2 cellular contexts compared by ENCODE assay signal in the genomic region with DNA sequence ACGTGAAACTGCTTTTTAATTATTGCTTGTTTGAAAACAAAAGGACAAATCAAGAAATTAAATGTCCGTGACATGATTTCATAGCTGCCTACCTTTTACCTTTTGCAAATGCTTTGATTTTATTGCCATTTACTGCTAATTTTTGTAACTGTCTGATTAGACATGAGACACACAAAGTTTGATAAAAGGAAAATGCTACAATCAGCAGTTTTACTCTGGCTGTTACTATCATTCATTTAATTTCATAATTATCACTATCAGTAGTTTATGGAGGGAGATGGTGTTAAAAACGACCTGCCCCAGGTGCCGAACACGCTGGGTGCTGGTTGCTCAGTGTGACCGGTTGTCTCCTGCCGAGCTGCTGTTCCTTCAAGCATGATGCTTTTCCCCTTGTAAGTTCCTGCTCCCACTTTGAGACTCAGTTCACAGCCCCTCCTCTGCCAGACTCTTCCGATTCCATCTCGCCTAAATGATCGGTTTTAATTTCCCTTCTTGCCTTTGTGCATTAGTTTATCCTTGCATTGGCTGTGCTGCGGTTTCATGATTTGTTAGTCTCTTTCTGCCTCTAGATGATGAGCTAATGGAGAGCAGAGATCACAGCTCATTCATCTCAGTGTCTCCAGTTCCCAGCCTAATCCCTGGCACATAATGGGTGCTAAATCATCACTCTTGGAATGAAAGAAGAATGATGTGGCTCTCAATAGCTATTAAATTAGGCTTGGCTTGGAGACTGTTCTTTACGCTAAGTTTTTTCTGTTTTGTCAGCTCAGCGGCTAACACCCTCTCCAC.
TF ChIP-seq lines count a peak whose summit lies in the region.

No MANE protein-coding gene starts in this region.

TF ChIP-seq in IMR-90, 13 proteins besides CTCF, POLR2A, EP300 and RAD21:
- TF ChIP-seq MAZ (IDR thresholded peaks at IDR 0.05; ENCODE audit: borderline replicate concordance, low read depth, low read length), result no peak
- peak; percentile 94 for TF ChIP-seq MAFK (IDR thresholded peaks at IDR 0.05; ENCODE audit: low read depth, low read length)
- TF ChIP-seq, protein P1, sequence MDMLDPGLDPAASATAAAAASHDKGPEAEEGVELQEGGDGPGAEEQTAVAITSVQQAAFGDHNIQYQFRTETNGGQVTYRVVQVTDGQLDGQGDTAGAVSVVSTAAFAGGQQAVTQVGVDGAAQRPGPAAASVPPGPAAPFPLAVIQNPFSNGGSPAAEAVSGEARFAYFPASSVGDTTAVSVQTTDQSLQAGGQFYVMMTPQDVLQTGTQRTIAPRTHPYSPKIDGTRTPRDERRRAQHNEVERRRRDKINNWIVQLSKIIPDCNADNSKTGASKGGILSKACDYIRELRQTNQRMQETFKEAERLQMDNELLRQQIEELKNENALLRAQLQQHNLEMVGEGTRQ (IDR thresholded peaks at IDR 0.05; ENCODE audit: low read depth, low read length), result no peak
- TF ChIP-seq BHLHE40 (IDR thresholded peaks at IDR 0.05; ENCODE audit: low read depth, low read length), result no peak
- no peak for TF ChIP-seq RCOR1 (IDR thresholded peaks at IDR 0.05; ENCODE audit: insufficient replicate concordance, low read length)

TF ChIP-seq in GM12878, 131 proteins besides CTCF, POLR2A, EP300 and RAD21:
- TF ChIP-seq HDAC2 (IDR thresholded peaks at IDR 0.05), result no peak
- TF ChIP-seq POLR2AphosphoS2 (IDR thresholded peaks at IDR 0.05; ENCODE audit: low read depth, low read length), result no peak
- no peak for TF ChIP-seq ATF7 (IDR thresholded peaks at IDR 0.05; ENCODE audit: low read depth)
- TF ChIP-seq FOS (IDR thresholded peaks at IDR 0.05; ENCODE audit: borderline replicate concordance, extremely low read depth, insufficient read length), result no peak
- TF ChIP-seq CEBPB (IDR thresholded peaks at IDR 0.05; ENCODE audit: borderline replicate concordance in 1 of 2, low read depth in 2 of 2, low read length in 2 of 2), result no peak
- no peak for TF ChIP-seq NBN (IDR thresholded peaks at IDR 0.05)
TF ChIP-seq in GM12878: peak in this region for 0.
